14 cellular contexts compared by ENCODE assay signal in the genomic region with DNA sequence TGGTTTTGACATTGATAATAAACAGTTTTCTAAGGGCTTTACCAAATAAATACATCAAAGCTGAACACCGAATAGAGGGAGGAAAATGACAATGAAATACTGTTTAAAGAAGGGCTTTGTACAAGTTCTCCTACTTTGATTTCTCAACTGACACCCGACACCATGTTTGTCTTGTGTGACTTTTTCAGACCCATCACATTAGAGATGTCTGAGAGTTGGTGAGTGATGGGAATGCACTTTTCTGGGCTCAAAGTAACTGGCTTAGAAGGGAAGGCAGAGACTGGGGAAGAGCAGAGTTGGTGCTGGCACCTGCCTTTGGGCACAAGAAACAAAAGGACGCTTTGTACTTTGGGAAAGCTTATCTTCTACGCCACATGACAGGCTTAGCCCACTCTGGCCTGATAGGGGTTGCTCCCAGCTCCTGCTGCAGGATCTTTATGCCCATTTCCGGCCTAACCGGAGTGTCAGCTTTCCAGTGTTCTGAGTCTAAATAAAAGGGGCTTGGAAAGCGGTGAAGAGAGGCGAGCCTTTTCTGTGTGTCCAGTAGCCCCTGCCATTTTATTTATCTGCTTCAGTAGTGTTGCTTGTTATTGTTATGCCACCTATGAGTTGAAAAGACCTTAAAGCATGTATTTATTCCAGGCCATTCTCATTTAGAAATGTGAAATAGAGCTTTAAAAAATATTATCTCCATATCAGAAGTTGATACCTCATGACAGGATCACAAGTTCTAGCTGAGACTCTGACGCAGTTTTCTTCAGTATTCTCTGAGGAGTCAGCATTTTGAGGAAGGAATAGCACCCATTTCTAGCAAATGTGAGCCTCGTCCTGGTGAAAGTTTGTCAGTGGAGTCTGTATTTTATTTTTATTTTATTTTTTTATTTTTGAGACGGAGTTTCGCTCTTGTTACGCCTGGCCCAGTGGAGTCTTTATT. TPM values are rescaled to one million over a fixed set of nuclear protein-coding genes. Genes with fewer than 3 reads are reported as not detected.
A peak's percentile ranks its signal among the peaks of the same experiment; 100 is the strongest.
DNase-seq lines count a peak whose midpoint lies in the region; ATAC-seq and TF ChIP-seq lines count a peak whose summit lies in the region.
"Had no signal": no experiment of that assay in that cellular context is flagged by ENCODE, and none has a peak within 500 bp of the region (broad histone marks: within the 10 kb centered on the region; RNA-seq: fewer than 3 reads in every experiment).

No MANE protein-coding gene starts in this region.

- H3K4me1 Mint-ChIP-seq in WTC11 = peaks cover 24% of the 10 kb centered on the region

- no peaks in the 10 kb centered on the region for H3K36me3 Mint-ChIP-seq in WTC11

- no peak overlapping the region for H3K27ac Mint-ChIP-seq in WTC11
- H3K27ac Mint-ChIP-seq: activated T-cell treated with anti-CD3 and anti-CD28 coated beads, Interleukin-2, amount 50 U/mL, for 24 hours had no signal

- H3K27me3 Mint-ChIP-seq in WTC11 (ENCODE audit: low read depth) = no peaks in the 10 kb centered on the region

- POLR2A ChIA-PET in HEK293T (lab: Yijun Ruan, JAX) = interaction anchor here (0.9 to 1.5 kb wide), 2 partner anchors 17 to 457 kb away, joined by 3 read pairs; a partner anchor contains a TSS
- POLR2A ChIA-PET in WTC11 (lab: Charles Lee) = no interaction called here

- ATAC-seq in WTC11 = peak; percentile 62
- ATAC-seq in left ventricle myocardium superior = peak; percentile 81
- ATAC-seq in HG02970 (IDR thresholded peaks at IDR 0.05; ENCODE audit: low FRiP score, unreplicated experiment) = no peak
- no peak for ATAC-seq in HG03521 (IDR thresholded peaks at IDR 0.05; ENCODE audit: unreplicated experiment)
- ATAC-seq: left lobe of liver had no signal

- no peak for TF ChIP-seq CTCF in WTC11 (IDR thresholded peaks at IDR 0.05)

- H3K4me3 Mint-ChIP-seq in WTC11 = no peak overlapping the region
- H3K4me3 Mint-ChIP-seq: activated T-cell treated with anti-CD3 and anti-CD28 coated beads, Interleukin-2, amount 50 U/mL, for 24 hours had no signal

- H3K9me3 Mint-ChIP-seq in WTC11 = no peaks in the 10 kb centered on the region
- H3K9me3 Mint-ChIP-seq: activated T-cell treated with anti-CD3 and anti-CD28 coated beads, Interleukin-2, amount 50 U/mL, for 24 hours had no signal

- DNase-seq in HEK293T (ENCODE audit: extremely low spot score) (no peak), WTC11 (ENCODE audit: low spot score) (peak; percentile 18), left ventricle myocardium superior (peak; percentile 57), pons (ENCODE audit: low spot score) (peak; percentile 71), NCI-H1417 (lab: John Stamatoyannopoulos, UW) (no peak)
- no peak for DNase-seq in effector CD8-positive, alpha-beta T cell (lab: John Stamatoyannopoulos, UW)
- DNase-seq: activated T-cell treated with anti-CD3 and anti-CD28 coated beads, Interleukin-2, amount 50 U/mL, for 24 hours; esophagus squamous epithelium; NCI-H2081 treated with DMSO at 0.1 percent for 48 hours had no signal

- intact Hi-C loops in left ventricle myocardium superior (cut with micrococcal nuclease) = no loop called here

- CTCF ChIA-PET in HEK293T (lab: Yijun Ruan, JAX) (interaction anchor here (0.7 to 1.0 kb wide), 2 partner anchors 12 to 57 kb away, joined by 3 to 6 read pairs; no protein-coding TSS in a partner anchor), WTC11 (lab: Charles Lee) (interaction anchor here (0.6 to 2.0 kb wide), 6 partner anchors 14 to 331 kb away, joined by 3 to 10 read pairs (median 3); no protein-coding TSS in a partner anchor)

TF ChIP-seq in HEK293T, 16 proteins besides CTCF, POLR2A, EP300 and RAD21:
- TF ChIP-seq NFRKB (IDR thresholded peaks at IDR 0.05) (no peak), SUZ12 (IDR thresholded peaks at IDR 0.05) (no peak), ELF4 (IDR thresholded peaks at IDR 0.05) (no peak), BHLHE40 (IDR thresholded peaks at IDR 0.05; ENCODE audit: borderline replicate concordance) (no peak), CTBP1 (IDR thresholded peaks at IDR 0.05; ENCODE audit: borderline replicate concordance) (peak; percentile 45; the same call in 1 of the 2 replicates), SP1 (IDR thresholded peaks at IDR 0.05) (no peak)
- TF ChIP-seq, protein P1, sequence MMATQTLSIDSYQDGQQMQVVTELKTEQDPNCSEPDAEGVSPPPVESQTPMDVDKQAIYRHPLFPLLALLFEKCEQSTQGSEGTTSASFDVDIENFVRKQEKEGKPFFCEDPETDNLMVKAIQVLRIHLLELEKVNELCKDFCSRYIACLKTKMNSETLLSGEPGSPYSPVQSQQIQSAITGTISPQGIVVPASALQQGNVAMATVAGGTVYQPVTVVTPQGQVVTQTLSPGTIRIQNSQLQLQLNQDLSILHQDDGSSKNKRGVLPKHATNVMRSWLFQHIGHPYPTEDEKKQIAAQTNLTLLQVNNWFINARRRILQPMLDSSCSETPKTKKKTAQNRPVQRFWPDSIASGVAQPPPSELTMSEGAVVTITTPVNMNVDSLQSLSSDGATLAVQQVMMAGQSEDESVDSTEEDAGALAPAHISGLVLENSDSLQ (IDR thresholded peaks at IDR 0.05) = peak; percentile 77

TF ChIP-seq in WTC11, 78 proteins besides CTCF, POLR2A, EP300 and RAD21:
- TF ChIP-seq NR1H2 (CRISPR knock-in tag; IDR thresholded peaks at IDR 0.05) = no peak
- TF ChIP-seq, protein P2, sequence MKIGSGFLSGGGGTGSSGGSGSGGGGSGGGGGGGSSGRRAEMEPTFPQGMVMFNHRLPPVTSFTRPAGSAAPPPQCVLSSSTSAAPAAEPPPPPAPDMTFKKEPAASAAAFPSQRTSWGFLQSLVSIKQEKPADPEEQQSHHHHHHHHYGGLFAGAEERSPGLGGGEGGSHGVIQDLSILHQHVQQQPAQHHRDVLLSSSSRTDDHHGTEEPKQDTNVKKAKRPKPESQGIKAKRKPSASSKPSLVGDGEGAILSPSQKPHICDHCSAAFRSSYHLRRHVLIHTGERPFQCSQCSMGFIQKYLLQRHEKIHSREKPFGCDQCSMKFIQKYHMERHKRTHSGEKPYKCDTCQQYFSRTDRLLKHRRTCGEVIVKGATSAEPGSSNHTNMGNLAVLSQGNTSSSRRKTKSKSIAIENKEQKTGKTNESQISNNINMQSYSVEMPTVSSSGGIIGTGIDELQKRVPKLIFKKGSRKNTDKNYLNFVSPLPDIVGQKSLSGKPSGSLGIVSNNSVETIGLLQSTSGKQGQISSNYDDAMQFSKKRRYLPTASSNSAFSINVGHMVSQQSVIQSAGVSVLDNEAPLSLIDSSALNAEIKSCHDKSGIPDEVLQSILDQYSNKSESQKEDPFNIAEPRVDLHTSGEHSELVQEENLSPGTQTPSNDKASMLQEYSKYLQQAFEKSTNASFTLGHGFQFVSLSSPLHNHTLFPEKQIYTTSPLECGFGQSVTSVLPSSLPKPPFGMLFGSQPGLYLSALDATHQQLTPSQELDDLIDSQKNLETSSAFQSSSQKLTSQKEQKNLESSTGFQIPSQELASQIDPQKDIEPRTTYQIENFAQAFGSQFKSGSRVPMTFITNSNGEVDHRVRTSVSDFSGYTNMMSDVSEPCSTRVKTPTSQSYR (CRISPR knock-in tag; IDR thresholded peaks at IDR 0.05) = no peak
- peak; percentile 30; the same call in 1 of the 2 replicates for TF ChIP-seq GABPB1 (CRISPR knock-in tag; IDR thresholded peaks at IDR 0.05)

RNA-seq across cellular contexts. Expression of a gene that starts 24.2 kb away (rescaled TPM):
- total RNA-seq in WTC11 (2021) = 4.1 to 5.8 TPM (median 5.4 TPM) in 3 replicates
- total RNA-seq in left ventricle myocardium superior = 68.2 TPM

RNA-seq across cellular contexts. Expression of a gene that starts 35.4 kb away (rescaled TPM):
- total RNA-seq in WTC11 (2021) (not detected in 3 replicates), left ventricle myocardium superior (not detected)
- total RNA-seq: H1, left lobe of liver, ureter had no signal

Comparison
In these comparisons a context has a peak if more than half of its experiments do, and no peak if none do; other contexts are left out.
1. DNase-seq: peak in WTC11 (single experiment), left ventricle myocardium superior (single experiment) and pons (single experiment); none in HEK293T (single experiment), NCI-H1417 (0 of 3) and effector CD8-positive, alpha-beta T cell (single experiment).
2. ATAC-seq: peak in WTC11 (single experiment) and left ventricle myocardium superior (single experiment); none in HG02970 (single experiment) and HG03521 (single experiment).
3. RNA of a gene that starts 24.2 kb away (total RNA-seq): 68.2 TPM in left ventricle myocardium superior (single experiment); 4.1 to 5.8 TPM in WTC11; every median in the first group is over 10 times any median in the second.